Comparison of ENCODE assay signal across 1 cellular context in genomic region chr9:124899845-124900244, GRCh38.
TF ChIP-seq lines count a peak whose summit lies in the region.

No MANE protein-coding gene starts in this region.

TF ChIP-seq in K562, 482 proteins besides CTCF, POLR2A, EP300 and RAD21 (continued from another document):
- TF ChIP-seq CREBBP (IDR thresholded peaks at IDR 0.05; ENCODE audit: low read depth, low read length) (no peak), SAFB (IDR thresholded peaks at IDR 0.05; ENCODE audit: borderline replicate concordance, low read depth, low read length) (no peak), HMG20A (CRISPR knock-in tag; conservative IDR thresholded peaks at IDR 0.05) (no peak), ZNF740 (CRISPR knock-in tag; IDR thresholded peaks at IDR 0.05) (no peak), ZNF740 (tag; IDR thresholded peaks at IDR 0.05) (no peak), GATA2 (CRISPR knock-in tag; IDR thresholded peaks at IDR 0.05) (peak; percentile 59), JUND (IDR thresholded peaks at IDR 0.05; ENCODE audit: borderline replicate concordance, low read depth, low read length) (no peak), JUND (tag; IDR thresholded peaks at IDR 0.05; ENCODE audit: borderline replicate concordance, low read depth, low read length) (peak; percentile 41; the same call in 2 of the 3 replicates), ZNF766 (CRISPR knock-in tag; conservative IDR thresholded peaks at IDR 0.05) (no peak), NRF1 (conservative IDR thresholded peaks at IDR 0.05 in 1 of 2, IDR thresholded peaks at IDR 0.05 in 1 of 2) (no peak), NFATC3 (IDR thresholded peaks at IDR 0.05) (no peak), RBM17 (IDR thresholded peaks at IDR 0.05; ENCODE audit: borderline replicate concordance, low read depth, low read length) (no peak), ATF7 (IDR thresholded peaks at IDR 0.05) (peak; percentile 44; the same call in 1 of the 2 replicates), GATAD2B (IDR thresholded peaks at IDR 0.05; ENCODE audit: borderline replicate concordance) (no peak), ZBTB34 (CRISPR knock-in tag; IDR thresholded peaks at IDR 0.05) (no peak), HNRNPL (IDR thresholded peaks at IDR 0.05; ENCODE audit: low read depth, low read length) (no peak), MNT (conservative IDR thresholded peaks at IDR 0.05) (peak; percentile 80 to 91), CXXC5 (CRISPR knock-in tag; IDR thresholded peaks at IDR 0.05) (peak; percentile 73), ZC3H8 (IDR thresholded peaks at IDR 0.05) (no peak), ZBTB11 (CRISPR knock-in tag; IDR thresholded peaks at IDR 0.05) (no peak), ZBTB33 (CRISPR knock-in tag; IDR thresholded peaks at IDR 0.05) (no peak), ZNF121 (CRISPR knock-in tag; conservative IDR thresholded peaks at IDR 0.05) (no peak), RCOR1 (IDR thresholded peaks at IDR 0.05; ENCODE audit: borderline replicate concordance in 1 of 2, low read depth in 2 of 2, low read length in 2 of 2) (peak in 1 of 2 experiments; percentile 64; a peak in 2 of 4 replicates), CSDE1 (IDR thresholded peaks at IDR 0.05) (no peak), FOXJ2 (tag; IDR thresholded peaks at IDR 0.05) (no peak), E2F8 (IDR thresholded peaks at IDR 0.05; ENCODE audit: low read depth, partially characterized antibody) (no peak), CBFA2T3 (IDR thresholded peaks at IDR 0.05) (peak; percentile 87), SPI1 (IDR thresholded peaks at IDR 0.05; ENCODE audit: borderline replicate concordance, low read depth, low read length) (no peak), ZBTB2 (IDR thresholded peaks at IDR 0.05) (no peak), HDAC2 (IDR thresholded peaks at IDR 0.05) (peak; percentile 68; the same call in 1 of the 2 replicates), FOS (IDR thresholded peaks at IDR 0.05; ENCODE audit: extremely low read depth, insufficient read length) (no peak)
TF ChIP-seq in K562: peak in this region for 59.
